In genomic region chr4:84682661-84683060, GRCh38 we compare ENCODE assay signal across 7 cellular contexts.
A peak's percentile ranks its signal among the peaks of the same experiment; 100 is the strongest.
DNase-seq lines count a peak whose midpoint lies in the region; FAIRE-seq and TF ChIP-seq lines count a peak whose summit lies in the region.
"Not testable (repeated sequence)": the region's sequence is repeated elsewhere in the genome, so short reads cannot be mapped to it uniquely, and the experiment has no call there.

No MANE protein-coding gene starts in this region.

- H3K9ac ChIP-seq in GM23248, SK-N-SH: not testable (repeated sequence)
- H3K9ac ChIP-seq in kidney (ENCODE audit: low read length in 2 of 2): peak overlapping the region in 1 of 2 donors; percentile 20
- H3K9ac ChIP-seq in mesenchymal stem cell (ENCODE audit: low read length): peak overlapping the region; percentile 78

- not testable (repeated sequence) for DNase-seq in GM23248, SK-N-SH, kidney, mesenchymal stem cell
- DNase-seq in glomerular visceral epithelial cell (ENCODE audit: extremely low spot score) (peak; percentile 16), renal cortical epithelial cell (ENCODE audit: low read depth) (peak; percentile 54)

- H2BK5ac ChIP-seq in mesenchymal stem cell (ENCODE audit: low read depth, low read length, poor library complexity, severe bottlenecking): not testable (repeated sequence)

- H2AFZ ChIP-seq in GM23248; SK-N-SH (ENCODE audit: low read depth); mesenchymal stem cell (ENCODE audit: low read depth, low read length): not testable (repeated sequence)

- not testable (repeated sequence) for H3K4ac ChIP-seq in mesenchymal stem cell (ENCODE audit: low read depth in 1 of 2, low read length in 2 of 2)

- not testable (repeated sequence) for H4K91ac ChIP-seq in mesenchymal stem cell (ENCODE audit: low read length)

- H2BK12ac ChIP-seq in mesenchymal stem cell (ENCODE audit: low read length in 2 of 2): not testable (repeated sequence)

- in situ Hi-C loops in GM23248 (cut with MboI): not testable (repeated sequence)

- not testable (repeated sequence) for H3K79me2 ChIP-seq in GM23248 (ENCODE audit: insufficient read depth); SK-N-SH (ENCODE audit: insufficient read depth)

- not testable (repeated sequence) for H3K14ac ChIP-seq in mesenchymal stem cell (ENCODE audit: low read length in 2 of 2)

- intact Hi-C loops in kidney (cut with DNase I): not testable (repeated sequence)

- CTCF ChIA-PET in SK-N-SH (lab: Yijun Ruan, JAX): not testable (repeated sequence)

- H3K79me1 ChIP-seq in mesenchymal stem cell (replicated peaks; ENCODE audit: low read length, poor library complexity, severe bottlenecking): peaks cover 24% of the 10 kb centered on the region

- H4K20me1 ChIP-seq in GM23248 (ENCODE audit: insufficient read depth); SK-N-SH (ENCODE audit: insufficient read depth): not testable (repeated sequence)

- H3K9me3 ChIP-seq in GM23248 (ENCODE audit: low read depth); SK-N-SH; kidney (ENCODE audit: control insufficient read depth in 1 of 2, low read length in 2 of 2); mesenchymal stem cell (ENCODE audit: control insufficient read depth, low read length): not testable (repeated sequence)

- POLR2A ChIA-PET in SK-N-SH (lab: Yijun Ruan, JAX): not testable (repeated sequence)

- H3K4me2 ChIP-seq in GM23248 (ENCODE audit: unreplicated experiment); mesenchymal stem cell (ENCODE audit: low read length, poor library complexity, severe bottlenecking): not testable (repeated sequence)
- peak overlapping the region; percentile 49; the same call in 1 of the 2 replicates for H3K4me2 ChIP-seq in SK-N-SH

- peaks cover 15% of the 10 kb centered on the region for H3K4me1 ChIP-seq in GM23248 (ENCODE audit: insufficient read depth)
- H3K4me1 ChIP-seq in SK-N-SH (ENCODE audit: control insufficient read depth in 1 of 2, insufficient read depth in 2 of 2, low read depth in 1 of 2, low read length in 1 of 2): peaks cover 4 to 16% of the 10 kb centered on the region in 2 experiments; a peak in 3 of 4 replicates
- H3K4me1 ChIP-seq in kidney (ENCODE audit: control insufficient read depth in 1 of 2, insufficient read depth in 1 of 2, low read depth in 1 of 2, low read length in 2 of 2): peaks cover 0 to 33% of the 10 kb centered on the region in 2 donors
- peaks cover 13% of the 10 kb centered on the region for H3K4me1 ChIP-seq in mesenchymal stem cell (ENCODE audit: control insufficient read depth, insufficient read depth, low read depth, low read length)

- FAIRE-seq in kidney (lab: Jason Lieb, UNC): not testable (repeated sequence)

- H3K9me2 ChIP-seq in GM23248 (ENCODE audit: insufficient read depth); SK-N-SH: not testable (repeated sequence)

- not testable (repeated sequence) for H2AK5ac ChIP-seq in mesenchymal stem cell (ENCODE audit: low read length, severe bottlenecking)

- not testable (repeated sequence) for H3K27me3 ChIP-seq in GM23248 (replicated peaks; ENCODE audit: insufficient read depth); SK-N-SH (ENCODE audit: insufficient read depth); mesenchymal stem cell (ENCODE audit: control insufficient read depth in 1 of 2, insufficient read depth in 1 of 2, low read length in 2 of 2)

- H3K36me3 ChIP-seq in GM23248 (ENCODE audit: low read depth) (peaks cover 34% of the 10 kb centered on the region), SK-N-SH (replicated peaks in 1 of 2; ENCODE audit: control insufficient read depth in 1 of 2, insufficient read depth in 2 of 2, low read length in 1 of 2) (peaks cover 67% of the 10 kb centered on the region in 2 experiments), kidney (ENCODE audit: control insufficient read depth in 1 of 2, insufficient read depth in 2 of 2, low read length in 2 of 2) (peaks cover 24 to 53% of the 10 kb centered on the region in 2 donors), mesenchymal stem cell (ENCODE audit: control insufficient read depth in 1 of 2, insufficient read depth in 2 of 2, low read depth in 1 of 2, low read length in 2 of 2) (peaks cover 43 to 74% of the 10 kb centered on the region in 2 experiments)

- H4K8ac ChIP-seq in mesenchymal stem cell (ENCODE audit: low read length): not testable (repeated sequence)

- H2BK15ac ChIP-seq in mesenchymal stem cell (ENCODE audit: low read depth, poor library complexity, severe bottlenecking): not testable (repeated sequence)

- WGBS in GM23248 (ENCODE audit: low coverage in 1 of 2, low lambda C conversion rate in 2 of 2, missing lambda C conversion rate in 2 of 2), 2 experiments: 62 to 63% methylated on average over 4 of the region's 4 CpGs
- WGBS in SK-N-SH (ENCODE audit: low lambda C conversion rate): 89% methylated on average over 4 of the region's 4 CpGs
- WGBS in mesenchymal stem cell: 84% methylated on average over 4 of the region's 4 CpGs

- 0 out of 2 replicates have a peak overlapping the region, but pooled peaks have one; percentile 17 for H3K27ac ChIP-seq in GM23248
- H3K27ac ChIP-seq in SK-N-SH (ENCODE audit: low read depth in 2 of 2, low read length in 1 of 2): peak overlapping the region in 1 of 2 experiments; percentile 51; a peak in 2 of 4 replicates
- H3K27ac ChIP-seq in kidney (ENCODE audit: low read depth in 2 of 2, low read length in 2 of 2): peak overlapping the region; percentile 40 to 65
- H3K27ac ChIP-seq in mesenchymal stem cell (ENCODE audit: low read length, poor library complexity, severe bottlenecking): peak overlapping the region; percentile 76
- peak overlapping the region; percentile 9 for H3K27ac ChIP-seq in temporal lobe (ENCODE audit: low read depth, low read length)

- peaks cover 11% of the 10 kb centered on the region; the same call in 1 of the 2 replicates for H3F3A ChIP-seq in GM23248 (ENCODE audit: insufficient read depth)
- not testable (repeated sequence) for H3F3A ChIP-seq in SK-N-SH (replicated peaks; ENCODE audit: insufficient read depth)

- H3K18ac ChIP-seq in mesenchymal stem cell (ENCODE audit: low read depth in 1 of 2, low read length in 2 of 2): not testable (repeated sequence)

- not testable (repeated sequence) for H3K23ac ChIP-seq in mesenchymal stem cell (ENCODE audit: low read length in 2 of 2)

- not testable (repeated sequence) for H3K4me3 ChIP-seq in GM23248; SK-N-SH (ENCODE audit: low read depth in 2 of 2, low read length in 1 of 2); kidney (ENCODE audit: low read length in 2 of 2); mesenchymal stem cell (ENCODE audit: insufficient read depth in 1 of 2, low read depth in 1 of 2, low read length in 2 of 2)

- not testable (repeated sequence) for H2BK120ac ChIP-seq in mesenchymal stem cell (ENCODE audit: low read depth, low read length)

- not testable (repeated sequence) for TF ChIP-seq CTCF in SK-N-SH (IDR thresholded peaks at IDR 0.05); kidney (IDR thresholded peaks at IDR 0.05; ENCODE audit: borderline replicate concordance, extremely low read depth, insufficient read depth)

- TF ChIP-seq RAD21 in SK-N-SH (IDR thresholded peaks at IDR 0.05; ENCODE audit: low read length): not testable (repeated sequence)

- not testable (repeated sequence) for TF ChIP-seq EP300 in SK-N-SH (IDR thresholded peaks at IDR 0.05; ENCODE audit: borderline replicate concordance in 1 of 2, low read depth in 1 of 2, low read length in 1 of 2)
